In the genomic region with DNA sequence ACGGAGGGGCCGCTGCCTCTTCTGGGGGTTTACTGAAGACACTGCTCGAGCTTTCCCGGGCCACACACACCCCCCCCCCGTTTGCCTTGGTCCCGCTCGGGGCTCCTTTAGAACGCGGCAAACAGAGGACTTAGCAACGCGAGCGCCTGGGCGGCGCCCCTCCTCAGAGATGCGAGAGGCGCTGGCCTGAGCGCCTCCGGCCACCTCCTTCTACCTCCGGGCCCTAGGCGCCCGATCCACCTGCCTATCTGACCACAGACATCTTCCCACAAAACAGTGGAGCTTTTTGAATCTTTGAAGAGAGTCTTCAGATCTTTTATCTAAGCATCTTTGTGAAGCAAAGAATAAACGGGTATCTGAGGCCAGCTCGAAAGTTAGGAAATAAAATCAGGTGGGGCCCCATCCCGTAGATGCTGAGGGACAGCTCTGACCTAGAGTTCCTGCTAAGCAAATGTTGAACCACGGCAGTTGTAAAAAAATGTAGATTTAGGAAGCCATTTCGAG, we compare ENCODE assay signal across 8 cellular contexts. TPM values are rescaled to one million over a fixed set of nuclear protein-coding genes. Genes with fewer than 3 reads are reported as not detected.
DNase-seq lines count a peak whose midpoint lies in the region; ATAC-seq and FAIRE-seq lines count a peak whose summit lies in the region.

No MANE protein-coding gene starts in this region.

- in situ Hi-C loops in KBM-7 (cut with MboI; ENCODE audit: low pct_unique_long_range_greater_than_20kb, low sequenced_read_pairs) (no loop called here), T47D (cut with HindIII; ENCODE audit: low pct_unique_long_range_greater_than_20kb, low sequenced_read_pairs) (no loop called here)

- peak overlapping the region; percentile 85 for H3K9ac ChIP-seq in iPS-18a (ENCODE audit: low read length)

- H3K4me1 ChIP-seq in iPS-18a (ENCODE audit: control insufficient read depth, low read depth, low read length): peaks cover 3% of the 10 kb centered on the region

- H3K4me3 ChIP-seq in iPS-18a (ENCODE audit: low read length): peak overlapping the region; percentile 82

- H3K36me3 ChIP-seq in iPS-18a (ENCODE audit: control insufficient read depth, low read depth, low read length): no peaks in the 10 kb centered on the region

- ATAC-seq in sciatic nerve: peak; percentile 96

- no peaks in the 10 kb centered on the region for H3K9me3 ChIP-seq in iPS-18a (ENCODE audit: control insufficient read depth, low read depth, low read length)

- intact Hi-C loops in sciatic nerve (cut with DNase I): no loop called here

- H3K27me3 ChIP-seq in iPS-18a (ENCODE audit: control insufficient read depth, insufficient read depth, low read length): peaks cover 52% of the 10 kb centered on the region

- DNase-seq in activated CD8-positive, alpha-beta memory T cell treated with anti-CD3 and anti-CD28 coated beads, Interleukin-2, amount 50 U/mL, for 24 hours (ENCODE audit: extremely low read depth): peak; percentile 15
- no peak for DNase-seq in activated CD8-positive, alpha-beta memory T cell treated with anti-CD3 and anti-CD28 coated beads, Interleukin-2, amount 50 U/mL, for 48 hours
- DNase-seq in H4 (ENCODE audit: low spot score): peak; percentile 24
- peak; percentile 83 for DNase-seq in KBM-7
- peak; percentile 58 for DNase-seq in RCC 7860 (ENCODE audit: low spot score)
- peak; percentile 58 to 83 for DNase-seq in T47D (ENCODE audit: low read depth in 1 of 2, low spot score in 1 of 2)
- DNase-seq in sciatic nerve (ENCODE audit: low spot score): peak; percentile 80

- no peak overlapping the region for H3K27ac ChIP-seq in iPS-18a (ENCODE audit: low read length)

- no peak for FAIRE-seq in RCC 7860 (lab: Jason Lieb, UNC)

RNA-seq across cellular contexts. Expression of a gene that starts 0.4 kb away (rescaled TPM):
- 5.9 and 9.0 TPM in 2 replicates for total RNA-seq in H4 (2014; rRNA removed; shearing (Covaris generic))
- 15.7 TPM for total RNA-seq in sciatic nerve
